In genomic region chr2:128626758-128627515, GRCh38 we compare ENCODE assay signal across 1 cellular context.
TF ChIP-seq lines count a peak whose summit lies in the region.

No MANE protein-coding gene starts in this region.

TF ChIP-seq in H1, 55 proteins besides CTCF, POLR2A, EP300 and RAD21 (continued from another document):
- TF ChIP-seq SP4 (IDR thresholded peaks at IDR 0.05; ENCODE audit: low read length) (no peak), SIRT6 (IDR thresholded peaks at IDR 0.05; ENCODE audit: low read length) (no peak)
